Comparison of ENCODE assay signal across 1 cellular context in the genomic region with DNA sequence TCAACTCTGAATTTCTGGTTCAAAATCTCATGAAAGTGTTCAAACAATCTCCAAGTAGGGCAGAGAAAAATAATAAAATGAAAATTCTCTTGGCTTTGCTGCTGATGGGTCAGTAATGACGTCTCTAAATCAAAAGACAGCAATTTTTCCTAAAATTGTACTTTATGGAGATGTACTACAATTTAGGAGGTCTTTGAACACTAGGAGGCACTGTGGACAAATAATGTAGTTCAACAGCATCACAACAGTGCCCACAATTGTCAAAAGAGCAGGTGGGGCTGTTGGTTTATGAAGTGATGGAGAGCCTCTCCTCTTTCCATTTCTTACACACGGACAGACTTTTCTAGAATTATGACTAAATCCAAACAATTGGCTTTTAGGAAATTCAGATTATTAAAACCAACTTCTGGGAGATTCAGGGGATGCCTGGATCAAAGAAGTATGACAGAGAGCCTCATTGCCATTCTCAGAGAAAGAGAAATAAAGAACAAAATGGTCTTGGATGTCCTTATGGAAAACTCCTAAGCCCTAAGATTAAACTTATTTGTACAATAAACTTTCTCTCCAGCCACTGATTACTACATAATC.
TF ChIP-seq lines count a peak whose summit lies in the region.

No MANE protein-coding gene starts in this region.

TF ChIP-seq in HEK293, 187 proteins besides CTCF, POLR2A, EP300 and RAD21 (continued from another document):
- TF ChIP-seq ZBTB49 (tag by site-specific recombination; IDR thresholded peaks at IDR 0.05; ENCODE audit: low read depth): no peak
- peak; percentile 25; the same call in 1 of the 2 replicates for TF ChIP-seq ZNF2 (tag by site-specific recombination; IDR thresholded peaks at IDR 0.05)
- no peak for TF ChIP-seq ZNF157 (tag by site-specific recombination; IDR thresholded peaks at IDR 0.05)
- TF ChIP-seq ZNF223 (tag by site-specific recombination; IDR thresholded peaks at IDR 0.05): no peak
